35 cellular contexts compared by ENCODE assay signal in genomic region chr16:7233963-7234362, GRCh38.
"Had no signal": no experiment of that assay in that cellular context is flagged by ENCODE, and none has a peak within 500 bp of the region (broad histone marks: within the 10 kb centered on the region; RNA-seq: fewer than 3 reads in every experiment).

No MANE protein-coding gene starts in this region.

- ATAC-seq: activated CD8-positive, alpha-beta T cell treated with anti-CD3 and anti-CD28 coated beads for 36 hours; activated naive CD4-positive, alpha-beta T cell treated with anti-CD3 and anti-CD28 coated beads, Interleukin-2, amount 50 U/mL, for 72 hours; activated T-cell treated with anti-CD3 and anti-CD28 coated beads, Interleukin-2, amount 50 U/mL, for 4 hours; activated T-cell treated with anti-CD3 and anti-CD28 coated beads, Interleukin-2, amount 50 U/mL, for 72 hours; activated T-helper 17 cell treated with anti-CD3 and anti-CD28 coated beads, Interleukin-2, amount 50 U/mL, for 72 hours; body of pancreas had no signal

- H3K36me3 ChIP-seq: adrenal gland, brain microvascular endothelial cell, breast epithelium had no signal

- H3K4me3 ChIP-seq: adrenal gland, body of pancreas, breast epithelium had no signal

- FAIRE-seq: astrocyte, TTC549 had no signal

- DNase-seq: activated B cell treated with CpG ODN at 0.5 μM for 24 hours; activated CD4-positive, alpha-beta memory T cell treated with anti-CD3 and anti-CD28 coated beads for 36 hours; activated CD4-positive, alpha-beta T cell treated with anti-CD3 and anti-CD28 coated beads for 4 hours; activated CD4-positive, alpha-beta T cell treated with anti-CD3 and anti-CD28 coated beads, Interleukin-2, amount 10 ng/mL, durations not matched to agents 24 days and 14 days; activated CD4-positive, alpha-beta T cell treated with anti-CD3 and anti-CD28 coated beads, Interleukin-2, amount 50 U/mL, for 1 hour; activated CD4-positive, alpha-beta T cell treated with anti-CD3 and anti-CD28 coated beads, Interleukin-2, amount 50 U/mL, for 4 hours; activated CD4-positive, CD25-positive, alpha-beta regulatory T cell treated with anti-CD3 and anti-CD28 coated beads, Interleukin-2, amount 50 U/mL, for 72 hours; activated CD8-positive, alpha-beta memory T cell treated with anti-CD3 and anti-CD28 coated beads, Interleukin-2, amount 50 U/mL, for 4 hours; activated CD8-positive, alpha-beta T cell treated with anti-CD3 and anti-CD28 coated beads for 36 hours; activated effector memory CD4-positive, alpha-beta T cell treated with anti-CD3 and anti-CD28 coated beads, Interleukin-2, amount 50 U/mL, for 16 hours; activated gamma-delta T cell treated with Interleukin-2 at 50 U/mL for 16 hours; activated naive CD4-positive, alpha-beta T cell; activated naive CD4-positive, alpha-beta T cell treated with anti-CD3 and anti-CD28 coated beads for 36 hours; activated naive CD4-positive, alpha-beta T cell treated with anti-CD3 and anti-CD28 coated beads, Interleukin-2, amount 50 U/mL, for 16 hours; activated naive CD8-positive, alpha-beta T cell treated with anti-CD3 and anti-CD28 coated beads for 36 hours; activated T-cell treated with anti-CD3 and anti-CD28 coated beads for 4 hours; activated T-cell treated with anti-CD3 and anti-CD28 coated beads, Interleukin-2, amount 50 U/mL, for 1 hour; activated T-cell treated with anti-CD3 and anti-CD28 coated beads, Interleukin-2, amount 50 U/mL, for 4 hours; activated T-cell treated with anti-CD3 and anti-CD28 coated beads, Interleukin-2, amount 50 U/mL, for 72 hours; adrenal gland; amniotic stem cell; aorta; body of pancreas; brain microvascular endothelial cell; central memory CD4-positive, alpha-beta T cell; cerebellar nuclear complex; T-helper 1 cell; T-helper 2 cell; T-helper 9 cell had no signal

- H3K27ac ChIP-seq: adrenal gland, body of pancreas, brain microvascular endothelial cell, VCaP had no signal

- H3K9me3 ChIP-seq: adrenal gland, body of pancreas, breast epithelium had no signal

- H3K4me1 ChIP-seq: adrenal gland, body of pancreas, breast epithelium had no signal

- H3K27me3 ChIP-seq: adrenal gland, body of pancreas, brain microvascular endothelial cell, breast epithelium had no signal
